ENCODE assay signal across 12 cellular contexts in the genomic region with DNA sequence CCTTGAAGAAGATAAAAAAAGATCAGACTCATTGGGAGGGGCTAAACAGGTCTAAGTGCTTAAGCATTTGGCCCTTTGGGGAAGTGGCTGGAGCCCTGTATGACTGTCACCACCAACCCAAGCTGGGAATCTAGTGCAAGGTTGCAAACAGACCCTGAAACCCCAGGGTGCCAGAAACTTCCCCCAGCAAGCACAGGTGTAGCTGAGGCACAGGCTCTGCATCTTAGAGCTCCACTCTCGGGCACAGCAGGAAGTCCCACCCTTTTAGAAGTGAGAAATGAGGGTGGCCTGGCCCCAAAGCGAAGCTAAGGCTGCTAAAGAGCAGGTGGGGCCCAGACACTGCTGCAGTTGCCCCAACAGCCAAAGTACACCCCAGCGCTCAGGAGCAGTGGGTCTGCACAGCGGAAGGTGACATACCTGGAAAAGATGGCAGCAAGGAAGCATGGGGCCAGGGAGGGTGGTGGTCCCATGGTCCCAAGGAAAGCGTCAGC. TPM values are rescaled to one million over a fixed set of nuclear protein-coding genes. Genes with fewer than 3 reads are reported as not detected.
DNase-seq lines count a peak whose midpoint lies in the region; ATAC-seq and TF ChIP-seq lines count a peak whose summit lies in the region.
"Had no signal": no experiment of that assay in that cellular context is flagged by ENCODE, and none has a peak within 500 bp of the region (broad histone marks: within the 10 kb centered on the region; RNA-seq: fewer than 3 reads in every experiment).

No MANE protein-coding gene starts in this region.

- intact Hi-C loops in CD4-positive, alpha-beta T cell (cut with DNase I, micrococcal nuclease), result loop anchor here in 1 of 2 experiments (10.0 kb wide), 2 partner anchors 272 to 692 kb away; no protein-coding TSS in a partner anchor
- intact Hi-C loops in colonic mucosa (cut with DNase I), result no loop called here

- H3K27me3 ChIP-seq in CD4-positive, alpha-beta T cell (ENCODE audit: control insufficient read depth, insufficient read depth, low read length), result no peaks in the 10 kb centered on the region
- H3K27me3 ChIP-seq in colonic mucosa, result no peaks in the 10 kb centered on the region

- no peaks in the 10 kb centered on the region for H3K9me3 ChIP-seq in CD4-positive, alpha-beta T cell (ENCODE audit: control insufficient read depth, low read length)
- no peaks in the 10 kb centered on the region for H3K9me3 ChIP-seq in colonic mucosa

- H3K4me1 Mint-ChIP-seq in CD4-positive, alpha-beta T cell (ENCODE audit: low read depth), result peaks cover 19% of the 10 kb centered on the region
- peaks cover 20% of the 10 kb centered on the region for H3K4me1 Mint-ChIP-seq in activated CD8-positive, alpha-beta T cell treated with anti-CD3 and anti-CD28 coated beads, Interleukin-2, amount 10 ng/mL, durations not matched to agents 7 days and 5 days (ENCODE audit: low read depth)

- no peak for ATAC-seq in CD4-positive, alpha-beta T cell (ENCODE audit: poor library complexity)
- peak; percentile 56 for ATAC-seq in GM19324 (IDR thresholded peaks at IDR 0.05; ENCODE audit: low FRiP score, unreplicated experiment)
- peak; percentile 50 for ATAC-seq in HG03280 (IDR thresholded peaks at IDR 0.05; ENCODE audit: unreplicated experiment)
- no peak for ATAC-seq in activated CD8-positive, alpha-beta T cell treated with anti-CD3 and anti-CD28 coated beads, Interleukin-2, amount 10 ng/mL, durations not matched to agents 7 days and 5 days
- ATAC-seq in HG03097 (IDR thresholded peaks at IDR 0.05; ENCODE audit: low FRiP score, unreplicated experiment), result no peak

- POLR2A ChIA-PET in CD4-positive, alpha-beta T cell (lab: Charles Lee), result interaction anchor here (0.9 to 1.6 kb wide), 5 partner anchors 8 to 240 kb away, joined by 3 to 5 read pairs (median 4); partner anchors contain the start of gene POLD4
- POLR2A ChIA-PET in activated CD8-positive, alpha-beta T cell treated with anti-CD3 and anti-CD28 coated beads, Interleukin-2, amount 10 ng/mL, durations not matched to agents 7 days and 5 days (lab: Charles Lee), result no interaction called here

- no peak overlapping the region for H3K27ac ChIP-seq in CD4-positive, alpha-beta T cell (ENCODE audit: low read depth, low read length)
- no peak overlapping the region for H3K27ac ChIP-seq in colonic mucosa
- H3K27ac ChIP-seq: C4-2B had no signal

- H3K36me3 Mint-ChIP-seq in CD4-positive, alpha-beta T cell (ENCODE audit: low read depth), result no peaks in the 10 kb centered on the region
- H3K36me3 Mint-ChIP-seq in activated CD8-positive, alpha-beta T cell treated with anti-CD3 and anti-CD28 coated beads, Interleukin-2, amount 10 ng/mL, durations not matched to agents 7 days and 5 days (ENCODE audit: low read depth), result no peaks in the 10 kb centered on the region

- TF ChIP-seq CTCF in CD4-positive, alpha-beta T cell (IDR thresholded peaks at IDR 0.05), result no peak
- TF ChIP-seq CTCF in colonic mucosa (IDR thresholded peaks at IDR 0.05), result no peak

- peaks cover 4% of the 10 kb centered on the region for H3K4me1 ChIP-seq in colonic mucosa

- peak in 1 of 10 experiments; percentile 4 for DNase-seq in CD4-positive, alpha-beta T cell
- DNase-seq in activated CD8-positive, alpha-beta T cell treated with anti-CD3 and anti-CD28 coated beads, Interleukin-2, amount 10 ng/mL, durations not matched to agents 7 days and 5 days, result peak; percentile 29
- DNase-seq in colonic mucosa (no peak), COR-L47 (lab: John Stamatoyannopoulos, UW) (no peak)
- DNase-seq in stimulated activated CD4-positive, alpha-beta T cell treated with anti-CD3 and anti-CD28 coated beads, Interleukin-1b, Interleukin-23, amount 100 ng/mL, for 48 hours, result no peak
- DNase-seq: H9, NCI-H1694 had no signal

- CTCF ChIA-PET in CD4-positive, alpha-beta T cell (lab: Charles Lee), result no interaction called here
- CTCF ChIA-PET in activated CD8-positive, alpha-beta T cell treated with anti-CD3 and anti-CD28 coated beads, Interleukin-2, amount 10 ng/mL, durations not matched to agents 7 days and 5 days (lab: Charles Lee), result interaction anchor here (1.0 to 1.2 kb wide), 4 partner anchors 9 to 128 kb away, joined by 3 to 7 read pairs (median 4); no protein-coding TSS in a partner anchor

- no peaks in the 10 kb centered on the region for H3K27me3 Mint-ChIP-seq in CD4-positive, alpha-beta T cell
- peaks cover 2% of the 10 kb centered on the region for H3K27me3 Mint-ChIP-seq in activated CD8-positive, alpha-beta T cell treated with anti-CD3 and anti-CD28 coated beads, Interleukin-2, amount 10 ng/mL, durations not matched to agents 7 days and 5 days (ENCODE audit: low read depth)

- H3K36me3 ChIP-seq in colonic mucosa, result no peaks in the 10 kb centered on the region

- H3K9ac ChIP-seq in colonic mucosa (ENCODE audit: low read depth in 2 of 2, low read length in 2 of 2), result no peak overlapping the region

- peak overlapping the region; percentile 79 for H3K4me3 Mint-ChIP-seq in CD4-positive, alpha-beta T cell
- no peak overlapping the region for H3K4me3 Mint-ChIP-seq in activated CD8-positive, alpha-beta T cell treated with anti-CD3 and anti-CD28 coated beads, Interleukin-2, amount 10 ng/mL, durations not matched to agents 7 days and 5 days
- H3K4me3 Mint-ChIP-seq: H9, neural crest cell had no signal

- H3K27ac Mint-ChIP-seq in CD4-positive, alpha-beta T cell, result peak overlapping the region; percentile 68
- peak overlapping the region; percentile 52 for H3K27ac Mint-ChIP-seq in activated CD8-positive, alpha-beta T cell treated with anti-CD3 and anti-CD28 coated beads, Interleukin-2, amount 10 ng/mL, durations not matched to agents 7 days and 5 days
- H3K27ac Mint-ChIP-seq: H9 had no signal

- no peak overlapping the region for H3K4me3 ChIP-seq in colonic mucosa

- H3K9me3 Mint-ChIP-seq in CD4-positive, alpha-beta T cell, result no peaks in the 10 kb centered on the region
- H3K9me3 Mint-ChIP-seq in activated CD8-positive, alpha-beta T cell treated with anti-CD3 and anti-CD28 coated beads, Interleukin-2, amount 10 ng/mL, durations not matched to agents 7 days and 5 days (ENCODE audit: insufficient read depth), result no peaks in the 10 kb centered on the region
- H3K9me3 Mint-ChIP-seq: H9, neural crest cell had no signal

RNA-seq across cellular contexts. Expression of gene KDM2A, which starts 5.8 kb away (rescaled TPM):
- total RNA-seq in CD4-positive, alpha-beta T cell, result 100 to 1,000 TPM; 410 to 412 TPM
- total RNA-seq in activated CD8-positive, alpha-beta T cell treated with anti-CD3 and anti-CD28 coated beads, Interleukin-2, amount 10 ng/mL, durations not matched to agents 7 days and 5 days, result 10 to 100 TPM; 90.3 to 93.1 TPM
- total RNA-seq in colonic mucosa, result 10 to 100 TPM; 63.3 to 80.6 TPM

RNA-seq across cellular contexts. Expression of gene RHOD, which starts 56.6 kb away (rescaled TPM):
- total RNA-seq in CD4-positive, alpha-beta T cell, result not detected
- total RNA-seq in activated CD8-positive, alpha-beta T cell treated with anti-CD3 and anti-CD28 coated beads, Interleukin-2, amount 10 ng/mL, durations not matched to agents 7 days and 5 days, result not detected
- 10 to 100 TPM in 1 of 2 donors, 1 to 10 TPM in 1; 8.5 to 11.2 TPM for total RNA-seq in colonic mucosa

Comparison
In these comparisons a context has a peak if more than half of its experiments do, and no peak if none do; other contexts are left out.
1. ATAC-seq: peak in GM19324 (single experiment) and HG03280 (single experiment); none in CD4-positive, alpha-beta T cell (single experiment), activated CD8-positive, alpha-beta T cell treated with anti-CD3 and anti-CD28 coated beads, Interleukin-2, amount 10 ng/mL, durations not matched to agents 7 days and 5 days (single experiment) and HG03097 (single experiment).
2. RNA of gene KDM2A, which starts 5.8 kb away (total RNA-seq): 410 to 412 TPM in CD4-positive, alpha-beta T cell; 90.3 to 93.1 TPM in activated CD8-positive, alpha-beta T cell treated with anti-CD3 and anti-CD28 coated beads, Interleukin-2, amount 10 ng/mL, durations not matched to agents 7 days and 5 days and 63.3 to 80.6 TPM in colonic mucosa; every median in the first group is over 4 times any median in the second.
3. RNA of gene RHOD, which starts 56.6 kb away (total RNA-seq): 8.5 to 11.2 TPM in colonic mucosa; not detected in activated CD8-positive, alpha-beta T cell treated with anti-CD3 and anti-CD28 coated beads, Interleukin-2, amount 10 ng/mL, durations not matched to agents 7 days and 5 days and not detected in CD4-positive, alpha-beta T cell; every median in the first group is over 4 times any median in the second.